ENCODE assay signal across 35 cellular contexts in genomic region chr6:73901986-73902385, GRCh38.
"Had no signal": no experiment of that assay in that cellular context is flagged by ENCODE, and none has a peak within 500 bp of the region (broad histone marks: within the 10 kb centered on the region; RNA-seq: fewer than 3 reads in every experiment).

No MANE protein-coding gene starts in this region.

- DNase-seq: Karpas-422, Kasumi-1, MG63, MM.1S, MV-4-11, NCI-H1048, NCI-H1092, NCI-H1092 treated with DMSO at 0.1 percent for 48 hours, NCI-H1105, NCI-H1105 treated with DMSO at 0.1 percent for 48 hours, NCI-H1417, NCI-H1417 treated with DMSO at 0.1 percent for 48 hours, NCI-H1436, NCI-H1436 treated with DMSO at 0.1 percent for 48 hours, NCI-H146, NCI-H1694, NCI-H1694 treated with DMSO at 0.1 percent for 48 hours, NCI-H187, NCI-H187 treated with DMSO at 0.1 percent for 48 hours, NCI-H1930, NCI-H2029, NCI-H2029 treated with DMSO at 0.1 percent for 48 hours, NCI-H2081, NCI-H2081 treated with DMSO at 0.1 percent for 48 hours, NCI-H2107, NCI-H2171, NCI-H2171 treated with DMSO at 0.1 percent for 48 hours, NCI-H2227 treated with DMSO at 0.1 percent for 48 hours, NCI-H226, NCI-H345, NCI-H446, NCI-H446 treated with DMSO at 0.1 percent for 48 hours, NCI-H510A, NCI-H510A treated with DMSO at 0.1 percent for 48 hours had no signal

- H3K9ac ChIP-seq: KMS-11 had no signal

- H3K36me3 ChIP-seq: MG63 had no signal

- H3K27ac ChIP-seq: KMS-11 had no signal

- H3K4me3 ChIP-seq: MG63 had no signal

- H3K27me3 ChIP-seq: MG63 had no signal

- H3K4me2 ChIP-seq: KMS-11 had no signal
